In genomic region chr9:88831783-88832407, GRCh38 we compare ENCODE assay signal across 29 cellular contexts.
DNase-seq lines count a peak whose midpoint lies in the region; TF ChIP-seq lines count a peak whose summit lies in the region.
"Had no signal": no experiment of that assay in that cellular context is flagged by ENCODE, and none has a peak within 500 bp of the region (broad histone marks: within the 10 kb centered on the region; RNA-seq: fewer than 3 reads in every experiment).

No MANE protein-coding gene starts in this region.

- DNase-seq in HL-60 (ENCODE audit: low read depth in 1 of 2, low spot score in 1 of 2), result peak in 1 of 2 experiments; percentile 43
- peak; percentile 55 for DNase-seq in OCI-M1 (lab: John Stamatoyannopoulos, UW)
- peak; percentile 11 for DNase-seq in endothelial cell (ENCODE audit: low spot score)
- DNase-seq in activated naive CD4-positive, alpha-beta T cell treated with anti-CD3 and anti-CD28 coated beads, Interleukin-2, amount 50 U/mL, for 16 hours, result no peak
- no peak for DNase-seq in GOT3 (lab: John Stamatoyannopoulos, UW)
- no peak for DNase-seq in HT-29 (ENCODE audit: low spot score)
- DNase-seq in kidney tubule cell (ENCODE audit: low spot score), result no peak
- DNase-seq: activated CD4-positive, alpha-beta T cell treated with anti-CD3 and anti-CD28 coated beads for 4 hours; activated effector memory CD4-positive, alpha-beta T cell treated with anti-CD3 and anti-CD28 coated beads, Interleukin-2, amount 50 U/mL, for 16 hours; activated T-cell treated with anti-CD3 and anti-CD28 coated beads, Interleukin-2, amount 50 U/mL, for 1 hour; Caco-2; caudate nucleus; cortex of kidney; DMS79; foreskin fibroblast; GDM1; head of caudate nucleus; lower lobe of right lung; NCI-H1436; nephron progenitor cell; pancreas; retina; SHP77 treated with DMSO at 0.1 percent for 48 hours; small intestine; stimulated activated naive CD8-positive, alpha-beta T cell treated with anti-CD3 and anti-CD28 coated beads, Interleukin-15, Interleukin-2, amounts not matched to agents 100 U/mL and 50 U/mL, for 24 hours had no signal

- H3K36me3 Mint-ChIP-seq in endothelial cell (ENCODE audit: low read depth, unreplicated experiment) (no peaks in the 10 kb centered on the region), nephron (ENCODE audit: low read depth) (no peaks in the 10 kb centered on the region)

- no peak overlapping the region for H3K4me3 ChIP-seq in HL-60 (replicated peaks; ENCODE audit: insufficient read depth, low read length)
- H3K4me3 ChIP-seq: esophagus muscularis mucosa, K562, lower lobe of right lung, pancreas had no signal

- H3K4me1 Mint-ChIP-seq in endothelial cell (ENCODE audit: unreplicated experiment) (peaks cover 17% of the 10 kb centered on the region), nephron (peaks cover 54% of the 10 kb centered on the region)

- H3K27ac ChIP-seq in HL-60 (replicated peaks), result 0 out of 2 replicates have a peak overlapping the region, but pooled peaks have one; percentile 8
- H3K27ac ChIP-seq: esophagus muscularis mucosa, lower lobe of right lung, pancreas, VCaP had no signal

- no peaks in the 10 kb centered on the region for H3K9me3 Mint-ChIP-seq in endothelial cell (ENCODE audit: unreplicated experiment)
- H3K9me3 Mint-ChIP-seq in nephron, result no peaks in the 10 kb centered on the region

- H3K27me3 Mint-ChIP-seq in endothelial cell (ENCODE audit: unreplicated experiment) (peaks cover 1% of the 10 kb centered on the region), nephron (ENCODE audit: low read depth) (peaks cover 6% of the 10 kb centered on the region)

- H3K27me3 ChIP-seq in HL-60 (ENCODE audit: insufficient read depth, poor library complexity, severe bottlenecking), result no peaks in the 10 kb centered on the region
- H3K27me3 ChIP-seq: esophagus muscularis mucosa, pancreas had no signal

- peak overlapping the region; percentile 1 for H3K27ac Mint-ChIP-seq in endothelial cell (ENCODE audit: unreplicated experiment)
- peak overlapping the region; percentile 22 to 87 (median 69) for H3K27ac Mint-ChIP-seq in nephron
- H3K27ac Mint-ChIP-seq: nephron progenitor cell had no signal

- H3K4me3 Mint-ChIP-seq in endothelial cell (ENCODE audit: unreplicated experiment) (peak overlapping the region; percentile 8), nephron (no peak overlapping the region)
- H3K4me3 Mint-ChIP-seq: nephron progenitor cell had no signal

- TF ChIP-seq CTCF in HL-60 (IDR thresholded peaks at IDR 0.05; ENCODE audit: insufficient read depth, low read length) (no peak), endothelial cell (IDR thresholded peaks at IDR 0.05; ENCODE audit: unreplicated experiment) (no peak), nephron (IDR thresholded peaks at IDR 0.05; ENCODE audit: unreplicated experiment in 3 of 3) (no peak)

Comparison
In these comparisons a context has a peak if more than half of its experiments do, and no peak if none do; other contexts are left out.
1. DNase-seq: peak in OCI-M1 (single experiment) and endothelial cell (single experiment); none in activated naive CD4-positive, alpha-beta T cell treated with anti-CD3 and anti-CD28 coated beads, Interleukin-2, amount 50 U/mL, for 16 hours (single experiment), GOT3 (single experiment), HT-29 (single experiment) and kidney tubule cell (single experiment).